Comparison of ENCODE assay signal across 25 cellular contexts in the genomic region with DNA sequence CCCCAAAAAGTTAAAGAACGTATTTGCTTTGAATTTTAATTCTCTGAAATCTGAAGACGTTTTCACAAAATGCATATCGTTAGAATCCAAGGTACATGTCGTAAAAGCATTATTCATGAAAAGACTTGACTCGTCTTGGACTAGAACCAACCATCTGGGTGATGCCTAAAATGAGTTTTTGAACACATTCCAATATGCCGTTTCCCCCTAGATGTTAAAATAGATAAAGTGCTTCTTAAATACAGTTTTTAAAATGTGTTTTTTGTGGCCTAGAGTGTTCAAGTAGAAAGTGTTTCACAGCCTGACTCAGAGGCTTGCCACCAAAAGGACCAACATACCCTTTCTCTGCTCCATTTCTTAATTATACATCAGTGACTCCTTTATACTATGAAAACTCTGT. TPM values are rescaled to one million over a fixed set of nuclear protein-coding genes. Genes with fewer than 3 reads are reported as not detected.
DNase-seq lines count a peak whose midpoint lies in the region; ATAC-seq and TF ChIP-seq lines count a peak whose summit lies in the region.
"Had no signal": no experiment of that assay in that cellular context is flagged by ENCODE, and none has a peak within 500 bp of the region (broad histone marks: within the 10 kb centered on the region; RNA-seq: fewer than 3 reads in every experiment).

No MANE protein-coding gene starts in this region.

- H2BK12ac ChIP-seq in neuronal stem cell (ENCODE audit: low read length): no peak overlapping the region

- H2AFZ ChIP-seq in SK-N-SH (ENCODE audit: low read depth) (no peak overlapping the region), neuronal stem cell (ENCODE audit: low read length) (no peak overlapping the region)

- TF ChIP-seq EP300 in SK-N-SH (IDR thresholded peaks at IDR 0.05; ENCODE audit: borderline replicate concordance in 1 of 2, low read depth in 1 of 2, low read length in 1 of 2): no peak

- DNase-seq in MCF 10A (ENCODE audit: unreplicated experiment) (peak; percentile 42), breast epithelium (ENCODE audit: low spot score in 2 of 2) (no peak), RWPE2 (ENCODE audit: low spot score) (no peak), fibroblast of peridontal ligament (ENCODE audit: extremely low read depth) (peak; percentile 38), SK-N-SH (no peak), neuronal stem cell (ENCODE audit: low spot score) (no peak), glomerular visceral epithelial cell (ENCODE audit: extremely low spot score) (no peak)
- DNase-seq: ACHN; activated CD4-positive, alpha-beta memory T cell treated with anti-CD3 and anti-CD28 coated beads for 36 hours; activated T-cell treated with anti-CD3 and anti-CD28 coated beads, Interleukin-2, amount 50 U/mL, for 48 hours; CD8-positive, alpha-beta T cell; effector memory CD8-positive, alpha-beta T cell; lower lobe of right lung; naive thymus-derived CD8-positive, alpha-beta T cell; NCI-H1436 treated with DMSO at 0.1 percent for 48 hours; NCI-H526; spleen had no signal

- H3K36me3 ChIP-seq in breast epithelium: no peaks in the 10 kb centered on the region
- H3K36me3 ChIP-seq in RWPE2 (ENCODE audit: low read depth): no peaks in the 10 kb centered on the region
- H3K36me3 ChIP-seq in SK-N-SH (replicated peaks in 1 of 2; ENCODE audit: control insufficient read depth in 1 of 2, insufficient read depth in 2 of 2, low read length in 1 of 2): no peaks in the 10 kb centered on the region
- no peaks in the 10 kb centered on the region for H3K36me3 ChIP-seq in neuronal stem cell (replicated peaks in 1 of 2; ENCODE audit: control insufficient read depth in 2 of 2, insufficient read depth in 2 of 2, low read length in 2 of 2)
- H3K36me3 ChIP-seq: gastroesophageal sphincter, lower lobe of right lung, prostate gland, spleen had no signal

- TF ChIP-seq CTCF in MCF 10A (IDR thresholded peaks at IDR 0.05; ENCODE audit: unreplicated experiment) (no peak), breast epithelium (IDR thresholded peaks at IDR 0.05) (no peak), RWPE2 (IDR thresholded peaks at IDR 0.05; ENCODE audit: poor library complexity, severe bottlenecking) (no peak), SK-N-SH (IDR thresholded peaks at IDR 0.05) (no peak)

- H3K9me2 ChIP-seq in SK-N-SH: no peaks in the 10 kb centered on the region

- H3K23ac ChIP-seq in neuronal stem cell (ENCODE audit: low read depth, low read length, poor library complexity): no peak overlapping the region

- no peak overlapping the region for H2AK5ac ChIP-seq in neuronal stem cell (ENCODE audit: low read depth, low read length)

- TF ChIP-seq RAD21 in SK-N-SH (IDR thresholded peaks at IDR 0.05; ENCODE audit: low read length): no peak

- TF ChIP-seq POLR2A in breast epithelium (IDR thresholded peaks at IDR 0.05): no peak

- H3K9me3 Mint-ChIP-seq in MCF 10A (ENCODE audit: unreplicated experiment): no peaks in the 10 kb centered on the region
- H3K9me3 Mint-ChIP-seq: activated CD4-positive, alpha-beta memory T cell treated with anti-CD3 and anti-CD28 coated beads for 36 hours; CD8-positive, alpha-beta T cell; central memory CD8-positive, alpha-beta T cell; effector memory CD8-positive, alpha-beta T cell; naive thymus-derived CD8-positive, alpha-beta T cell; stimulated activated effector memory CD8-positive, alpha-beta T cell treated with anti-CD3 and anti-CD28 coated beads, Interleukin-12 subunit alpha, Interleukin-12 subunit beta, amount 100 ng/mL, for 72 hours; type B pancreatic cell had no signal

- H3K9me3 ChIP-seq in breast epithelium: no peaks in the 10 kb centered on the region
- no peaks in the 10 kb centered on the region for H3K9me3 ChIP-seq in RWPE2 (ENCODE audit: severe bottlenecking)
- H3K9me3 ChIP-seq in SK-N-SH: no peaks in the 10 kb centered on the region
- no peaks in the 10 kb centered on the region for H3K9me3 ChIP-seq in neuronal stem cell (replicated peaks in 1 of 2; ENCODE audit: control insufficient read depth in 2 of 2, insufficient read depth in 1 of 2, low read depth in 1 of 2, low read length in 2 of 2)
- H3K9me3 ChIP-seq: gastroesophageal sphincter, lower lobe of right lung, prostate gland, spleen had no signal

- H4K8ac ChIP-seq in neuronal stem cell (ENCODE audit: low read depth, low read length): no peak overlapping the region

- no peaks in the 10 kb centered on the region for H3K27me3 Mint-ChIP-seq in MCF 10A (ENCODE audit: insufficient read depth, unreplicated experiment)
- H3K27me3 Mint-ChIP-seq: type B pancreatic cell had no signal

- no peaks in the 10 kb centered on the region for H3K79me1 ChIP-seq in neuronal stem cell (ENCODE audit: low read depth, low read length)

- H3K18ac ChIP-seq in neuronal stem cell (ENCODE audit: low read length): no peak overlapping the region

- H3K4me2 ChIP-seq in SK-N-SH (no peak overlapping the region), neuronal stem cell (ENCODE audit: insufficient read depth, low read length, poor library complexity, severe bottlenecking) (no peak overlapping the region)
- H3K4me2 ChIP-seq: KMS-11 had no signal

- no peak overlapping the region for H2BK5ac ChIP-seq in neuronal stem cell (ENCODE audit: low read length)

- H3K9ac ChIP-seq in SK-N-SH: no peak overlapping the region
- H3K9ac ChIP-seq in neuronal stem cell (ENCODE audit: low read depth, low read length, poor library complexity): no peak overlapping the region
- H3K9ac ChIP-seq: KMS-11 had no signal

- H3K27me3 ChIP-seq in breast epithelium: no peaks in the 10 kb centered on the region
- no peaks in the 10 kb centered on the region for H3K27me3 ChIP-seq in RWPE2 (ENCODE audit: insufficient read depth, poor library complexity, severe bottlenecking)
- H3K27me3 ChIP-seq in SK-N-SH (ENCODE audit: insufficient read depth): no peaks in the 10 kb centered on the region
- H3K27me3 ChIP-seq in neuronal stem cell (ENCODE audit: control insufficient read depth in 3 of 3, insufficient read depth in 3 of 3, low read depth in 1 of 3, low read length in 3 of 3): no peaks in the 10 kb centered on the region
- H3K27me3 ChIP-seq: gastroesophageal sphincter, spleen had no signal

- ATAC-seq in RWPE2 (ENCODE audit: low read depth) (no peak; the same call in 2 of the 3 replicates), GM21576 (IDR thresholded peaks at IDR 0.05; ENCODE audit: unreplicated experiment) (no peak)
- ATAC-seq: CD8-positive, alpha-beta T cell; effector memory CD8-positive, alpha-beta T cell; gastroesophageal sphincter; lower lobe of right lung; naive thymus-derived CD8-positive, alpha-beta T cell; stimulated activated effector memory CD8-positive, alpha-beta T cell treated with anti-CD3 and anti-CD28 coated beads, Interleukin-12 subunit alpha, Interleukin-12 subunit beta, amount 100 ng/mL, for 72 hours had no signal

- H3K36me3 Mint-ChIP-seq in MCF 10A (ENCODE audit: insufficient read depth, unreplicated experiment): no peaks in the 10 kb centered on the region
- H3K36me3 Mint-ChIP-seq: activated CD4-positive, alpha-beta memory T cell treated with anti-CD3 and anti-CD28 coated beads for 36 hours; activated naive CD8-positive, alpha-beta T cell; CD8-positive, alpha-beta T cell; naive thymus-derived CD8-positive, alpha-beta T cell; stimulated activated effector memory CD8-positive, alpha-beta T cell treated with anti-CD3 and anti-CD28 coated beads, Interleukin-12 subunit alpha, Interleukin-12 subunit beta, amount 100 ng/mL, for 72 hours; type B pancreatic cell had no signal

- H3K4me1 ChIP-seq in breast epithelium (no peaks in the 10 kb centered on the region), RWPE2 (ENCODE audit: insufficient read depth, poor library complexity, severe bottlenecking) (peaks cover 34% of the 10 kb centered on the region), SK-N-SH (ENCODE audit: control insufficient read depth in 1 of 2, insufficient read depth in 2 of 2, low read depth in 1 of 2, low read length in 1 of 2) (no peaks in the 10 kb centered on the region; a peak in 1 of 4 replicates), neuronal stem cell (ENCODE audit: control insufficient read depth in 2 of 2, insufficient read depth in 1 of 2, low read depth in 1 of 2, low read length in 2 of 2) (no peaks in the 10 kb centered on the region)
- H3K4me1 ChIP-seq: lower lobe of right lung, prostate gland, spleen had no signal

- CTCF ChIA-PET in MCF 10A (lab: Yijun Ruan, JAX): no interaction called here
- CTCF ChIA-PET in SK-N-SH (lab: Yijun Ruan, JAX): no interaction called here

- H3K14ac ChIP-seq in neuronal stem cell (ENCODE audit: low read length): no peak overlapping the region

- H3K79me2 ChIP-seq in SK-N-SH (ENCODE audit: insufficient read depth): no peaks in the 10 kb centered on the region

- no peak overlapping the region for H4K91ac ChIP-seq in neuronal stem cell (ENCODE audit: low read depth, low read length, poor library complexity)

- H3K4me3 ChIP-seq in breast epithelium (no peak overlapping the region), RWPE2 (ENCODE audit: severe bottlenecking) (no peak overlapping the region), SK-N-SH (ENCODE audit: low read depth in 2 of 2, low read length in 1 of 2) (no peak overlapping the region), neuronal stem cell (ENCODE audit: low read length in 2 of 2) (no peak overlapping the region)
- H3K4me3 ChIP-seq: gastroesophageal sphincter, lower lobe of right lung, prostate gland, spleen had no signal

- peaks cover 18% of the 10 kb centered on the region for H3K4me1 Mint-ChIP-seq in MCF 10A (ENCODE audit: insufficient read depth, unreplicated experiment)
- H3K4me1 Mint-ChIP-seq: central memory CD8-positive, alpha-beta T cell; stimulated activated effector memory CD8-positive, alpha-beta T cell treated with anti-CD3 and anti-CD28 coated beads, Interleukin-12 subunit alpha, Interleukin-12 subunit beta, amount 100 ng/mL, for 72 hours had no signal

- no peak overlapping the region for H2BK120ac ChIP-seq in neuronal stem cell (ENCODE audit: low read depth, low read length)

- H4K20me1 ChIP-seq in SK-N-SH (ENCODE audit: insufficient read depth): no peaks in the 10 kb centered on the region

- peak overlapping the region; percentile 55 for H3K4me3 Mint-ChIP-seq in MCF 10A (ENCODE audit: unreplicated experiment)
- H3K4me3 Mint-ChIP-seq: activated CD4-positive, alpha-beta memory T cell treated with anti-CD3 and anti-CD28 coated beads for 36 hours; activated naive CD8-positive, alpha-beta T cell; CD8-positive, alpha-beta T cell; central memory CD8-positive, alpha-beta T cell; effector memory CD8-positive, alpha-beta T cell; naive thymus-derived CD8-positive, alpha-beta T cell; stimulated activated effector memory CD8-positive, alpha-beta T cell treated with anti-CD3 and anti-CD28 coated beads, Interleukin-12 subunit alpha, Interleukin-12 subunit beta, amount 100 ng/mL, for 72 hours; type B pancreatic cell had no signal

- no TSS peak for BruUV-seq in MCF 10A (replicated peaks; lab: Mats Ljungman, UMichigan)

- H3K27ac Mint-ChIP-seq in MCF 10A (ENCODE audit: low read depth, unreplicated experiment): peak overlapping the region; percentile 78
- H3K27ac Mint-ChIP-seq: activated CD4-positive, alpha-beta memory T cell treated with anti-CD3 and anti-CD28 coated beads for 36 hours; activated naive CD8-positive, alpha-beta T cell; CD8-positive, alpha-beta T cell; effector memory CD8-positive, alpha-beta T cell; naive thymus-derived CD8-positive, alpha-beta T cell; stimulated activated effector memory CD8-positive, alpha-beta T cell treated with anti-CD3 and anti-CD28 coated beads, Interleukin-12 subunit alpha, Interleukin-12 subunit beta, amount 100 ng/mL, for 72 hours; type B pancreatic cell had no signal

- intact Hi-C loops in MCF 10A (cut with micrococcal nuclease): no loop called here
- intact Hi-C loops in breast epithelium (cut with DNase I; ENCODE audit: low total_unique reads): no loop called here

- POLR2A ChIA-PET in MCF 10A (lab: Yijun Ruan, JAX): no interaction called here
- POLR2A ChIA-PET in SK-N-SH (lab: Yijun Ruan, JAX): no interaction called here

- H3K27ac ChIP-seq in breast epithelium: no peak overlapping the region
- peak overlapping the region; percentile 61 for H3K27ac ChIP-seq in RWPE2 (ENCODE audit: poor library complexity, severe bottlenecking)
- no peak overlapping the region for H3K27ac ChIP-seq in SK-N-SH (ENCODE audit: low read depth in 2 of 2, low read length in 1 of 2)
- no peak overlapping the region for H3K27ac ChIP-seq in neuronal stem cell (replicated peaks; ENCODE audit: low read length)
- H3K27ac ChIP-seq: gastroesophageal sphincter, KMS-11, lower lobe of right lung, prostate gland, spleen had no signal

- 6% methylated on average over 6 of the region's 6 CpGs for WGBS in SK-N-SH (ENCODE audit: low lambda C conversion rate)
- no CpG with 5 or more reads among the region's 6 CpGs for WGBS in neuronal stem cell (ENCODE audit: extremely low coverage in 2 of 2, insufficient read length in 2 of 2, insufficient replicate concordance in 1 of 2), 2 donors

- H3K4ac ChIP-seq in neuronal stem cell (ENCODE audit: low read length): no peak overlapping the region

- H2BK15ac ChIP-seq in neuronal stem cell (ENCODE audit: low read length): no peak overlapping the region

- H3F3A ChIP-seq in SK-N-SH (replicated peaks; ENCODE audit: insufficient read depth): no peaks in the 10 kb centered on the region

RNA-seq across cellular contexts. Expression of gene PRKG2, which starts 48.6 kb away (rescaled TPM):
- total RNA-seq in MCF 10A (2022) (0.23 TPM in 1 of 2 replicates, not detected in the other), breast epithelium (1 to 10 TPM; 1.2 to 3.5 (median 1.3) TPM)
- not detected in 2 replicates for polyA plus RNA-seq in SK-N-SH (2012; rRNA removed)
- polyA plus RNA-seq in SK-N-SH (2012; cell fraction: cytosol; rRNA removed): not detected in 2 replicates
- polyA plus RNA-seq in SK-N-SH (2012; cell fraction: nucleus; rRNA removed): not detected in 2 replicates
- 0.71 TPM for polyA plus RNA-seq in neuronal stem cell (2013, experiment 1 of 2)
- polyA plus RNA-seq in neuronal stem cell (2013, experiment 2 of 2): 0.90 TPM

Comparison
In these comparisons a context has a peak if more than half of its experiments do, and no peak if none do; other contexts are left out.
1. DNase-seq: peak in MCF 10A (single experiment) and fibroblast of peridontal ligament (single experiment); none in breast epithelium (0 of 2), RWPE2 (single experiment), SK-N-SH (single experiment), neuronal stem cell (single experiment) and glomerular visceral epithelial cell (single experiment).